Comparison of ENCODE assay signal across 8 cellular contexts in genomic region chr5:103562453-103563157, GRCh38. TPM values are rescaled to one million over a fixed set of nuclear protein-coding genes. Genes with fewer than 3 reads are reported as not detected.
A peak's percentile ranks its signal among the peaks of the same experiment; 100 is the strongest.
DNase-seq lines count a peak whose midpoint lies in the region; ATAC-seq and TF ChIP-seq lines count a peak whose summit lies in the region.

TSS of gene NUDT12 (minus strand) at chr5:103562789. CDS start at chr5:103560248, 2,541 bp downstream.

- peak within 1 kb of the TSS; percentile 73 to 90 for H3K9ac ChIP-seq in colonic mucosa (ENCODE audit: low read depth in 2 of 2, low read length in 2 of 2)

- no peaks in the 10 kb centered on the region for H3K4me1 ChIP-seq in colonic mucosa

- ATAC-seq in HG02970 (IDR thresholded peaks at IDR 0.05; ENCODE audit: low FRiP score, unreplicated experiment) = peak; percentile 73

- H3K4me3 ChIP-seq in colonic mucosa = peak within 1 kb of the TSS; percentile 73

- no peaks in the 10 kb centered on the region for H3K36me3 ChIP-seq in colonic mucosa

- H3K27ac ChIP-seq in colonic mucosa = peak within 1 kb of the TSS; percentile 85

- intact Hi-C loops in colonic mucosa (cut with DNase I) = no loop called here

- TF ChIP-seq CTCF in colonic mucosa (IDR thresholded peaks at IDR 0.05) = no peak

- H3K27me3 ChIP-seq in colonic mucosa = no peaks in the 10 kb centered on the region

- DNase-seq in SIG-M5 treated with dmso at 0.1 percent for 504 hours (lab: John Stamatoyannopoulos, UW; ENCODE audit: unreplicated experiment) (peak; percentile 82), SIG-M5 (lab: John Stamatoyannopoulos, UW) (no peak), NCI-H2081 treated with DMSO at 0.1 percent for 48 hours (lab: John Stamatoyannopoulos, UW) (peak; percentile 33), colonic mucosa (peak; percentile 72), kidney tubule cell (ENCODE audit: low spot score) (peak; percentile 86)
- DNase-seq in activated CD4-positive, alpha-beta T cell treated with anti-CD3 and anti-CD28 coated beads for 1 hour = peak; percentile 8
- peak; percentile 20 to 38 (median 33) for DNase-seq in stimulated activated CD4-positive, alpha-beta T cell treated with anti-CD3 and anti-CD28 coated beads, Interleukin-12 subunit alpha, Interleukin-12 subunit beta, amount 100 ng/mL, for 48 hours (ENCODE audit: low read depth in 2 of 3, low spot score in 1 of 3)

- no peaks in the 10 kb centered on the region for H3K9me3 ChIP-seq in colonic mucosa

RNA-seq across cellular contexts. Expression of gene NUDT12, which starts in this region (rescaled TPM):
- total RNA-seq in colonic mucosa = 10 to 100 TPM; 24.8 to 28.6 TPM
